Comparison of ENCODE assay signal across 8 cellular contexts in genomic region chrX:2499507-2499906, GRCh38. TPM values are rescaled to one million over a fixed set of nuclear protein-coding genes. Genes with fewer than 3 reads are reported as not detected.
DNase-seq lines count a peak whose midpoint lies in the region; ATAC-seq and TF ChIP-seq lines count a peak whose summit lies in the region.

No MANE protein-coding gene starts in this region.

- peak overlapping the region; percentile 79 to 91 (median 83) for H3K9ac ChIP-seq in skeletal muscle tissue (ENCODE audit: low read depth in 1 of 3, low read length in 3 of 3)

- peak overlapping the region; percentile 71 for H2AFZ ChIP-seq in hepatocyte

- peaks cover 2% of the 10 kb centered on the region; the same call in 1 of the 2 replicates for H3K36me3 ChIP-seq in H7 (replicated peaks; ENCODE audit: control insufficient read depth, insufficient read depth, low read length)
- no peaks in the 10 kb centered on the region for H3K36me3 ChIP-seq in hepatocyte (replicated peaks; ENCODE audit: insufficient read depth, low read depth)
- H3K36me3 ChIP-seq in skeletal muscle tissue (ENCODE audit: control insufficient read depth in 3 of 3, insufficient read depth in 3 of 3, low read length in 3 of 3) = no peaks in the 10 kb centered on the region

- peaks cover 17% of the 10 kb centered on the region for H3K36me3 Mint-ChIP-seq in activated CD4-positive, alpha-beta memory T cell treated with anti-CD3 and anti-CD28 coated beads, Interleukin-2, amount 10 ng/mL, durations not matched to agents 7 days and 5 days (ENCODE audit: low read depth)

- H3K79me2 ChIP-seq in hepatocyte = peaks cover 49% of the 10 kb centered on the region

- H3K27me3 ChIP-seq in H7 (ENCODE audit: control insufficient read depth, insufficient read depth, low read length) (no peaks in the 10 kb centered on the region), hepatocyte (no peaks in the 10 kb centered on the region), skeletal muscle tissue (ENCODE audit: control insufficient read depth in 3 of 3, insufficient read depth in 3 of 3, low read length in 3 of 3) (no peaks in the 10 kb centered on the region)

- no peaks in the 10 kb centered on the region for H3K9me3 Mint-ChIP-seq in activated CD4-positive, alpha-beta memory T cell treated with anti-CD3 and anti-CD28 coated beads, Interleukin-2, amount 10 ng/mL, durations not matched to agents 7 days and 5 days

- H3K4me3 Mint-ChIP-seq in activated CD4-positive, alpha-beta memory T cell treated with anti-CD3 and anti-CD28 coated beads, Interleukin-2, amount 10 ng/mL, durations not matched to agents 7 days and 5 days = peak overlapping the region; percentile 77

- peak overlapping the region; percentile 69 for H3K4me3 ChIP-seq in H7 (ENCODE audit: insufficient read depth, low read depth, low read length)
- peak overlapping the region; percentile 96 for H3K4me3 ChIP-seq in hepatocyte
- peak overlapping the region; percentile 71 to 79 (median 74) for H3K4me3 ChIP-seq in skeletal muscle tissue (ENCODE audit: low read length in 3 of 3)

- no peak for DNase-seq in H7
- DNase-seq in activated CD4-positive, alpha-beta memory T cell treated with anti-CD3 and anti-CD28 coated beads, Interleukin-2, amount 10 ng/mL, durations not matched to agents 7 days and 5 days = no peak
- no peak for DNase-seq in hepatocyte (ENCODE audit: low spot score)
- no peak for DNase-seq in NK-92 (lab: John Stamatoyannopoulos, UW; ENCODE audit: unreplicated experiment)
- DNase-seq in amniotic stem cell (lab: John Stamatoyannopoulos, UW) = no peak
- no peak for DNase-seq in effector CD4-positive, alpha-beta T cell

- CTCF ChIA-PET in activated CD4-positive, alpha-beta memory T cell treated with anti-CD3 and anti-CD28 coated beads, Interleukin-2, amount 10 ng/mL, durations not matched to agents 7 days and 5 days (lab: Charles Lee) = no interaction called here

- POLR2A ChIA-PET in activated CD4-positive, alpha-beta memory T cell treated with anti-CD3 and anti-CD28 coated beads, Interleukin-2, amount 10 ng/mL, durations not matched to agents 7 days and 5 days (lab: Charles Lee) = no interaction called here

- peaks cover 10% of the 10 kb centered on the region for H4K20me1 ChIP-seq in hepatocyte (ENCODE audit: insufficient read depth, poor library complexity, severe bottlenecking)

- H3K27ac Mint-ChIP-seq in activated CD4-positive, alpha-beta memory T cell treated with anti-CD3 and anti-CD28 coated beads, Interleukin-2, amount 10 ng/mL, durations not matched to agents 7 days and 5 days = peak overlapping the region; percentile 73

- H3K27ac ChIP-seq in hepatocyte (peak overlapping the region; percentile 98), skeletal muscle tissue (ENCODE audit: low read depth, low read length) (peak overlapping the region; percentile 83)

- TF ChIP-seq CTCF in hepatocyte (IDR thresholded peaks at IDR 0.05; ENCODE audit: poor library complexity) = no peak

- peak overlapping the region; percentile 93 for H3K4me2 ChIP-seq in hepatocyte

- WGBS in hepatocyte (ENCODE audit: low lambda C conversion rate, missing lambda C conversion rate) = 77% methylated on average over 8 of the region's 8 CpGs

- no peak for ATAC-seq in HG02763 (IDR thresholded peaks at IDR 0.05; ENCODE audit: unreplicated experiment)

- no peaks in the 10 kb centered on the region for H3K27me3 Mint-ChIP-seq in activated CD4-positive, alpha-beta memory T cell treated with anti-CD3 and anti-CD28 coated beads, Interleukin-2, amount 10 ng/mL, durations not matched to agents 7 days and 5 days

- no peaks in the 10 kb centered on the region for H3K9me2 ChIP-seq in hepatocyte (replicated peaks; ENCODE audit: insufficient read depth)

- H3K4me1 ChIP-seq in hepatocyte (ENCODE audit: insufficient read depth) (peaks cover 20% of the 10 kb centered on the region), skeletal muscle tissue (ENCODE audit: control insufficient read depth in 3 of 3, insufficient read depth in 3 of 3, low read length in 3 of 3) (peaks cover 10 to 20% (median 16%) of the 10 kb centered on the region in 3 donors)

- H3K9me3 ChIP-seq in hepatocyte (ENCODE audit: low read depth) = no peaks in the 10 kb centered on the region
- H3K9me3 ChIP-seq in skeletal muscle tissue (ENCODE audit: control insufficient read depth in 3 of 3, low read length in 3 of 3) = no peaks in the 10 kb centered on the region

- H3K4me1 Mint-ChIP-seq in activated CD4-positive, alpha-beta memory T cell treated with anti-CD3 and anti-CD28 coated beads, Interleukin-2, amount 10 ng/mL, durations not matched to agents 7 days and 5 days = peaks cover 24% of the 10 kb centered on the region

RNA-seq across cellular contexts. Expression of gene DHRSX, which starts 1.3 kb away (rescaled TPM):
- 25.5 and 29.6 TPM in 2 replicates for total RNA-seq in H7 (2014; rRNA removed; shearing (Covaris generic))
- 10 to 100 TPM; 21.1 to 23.7 TPM for total RNA-seq in activated CD4-positive, alpha-beta memory T cell treated with anti-CD3 and anti-CD28 coated beads, Interleukin-2, amount 10 ng/mL, durations not matched to agents 7 days and 5 days
- 37.2 and 42.7 TPM in 2 replicates for total RNA-seq in hepatocyte
- polyA plus RNA-seq in hepatocyte = 59.3 and 71.7 TPM in 2 replicates
- 9.9 TPM for total RNA-seq in skeletal muscle tissue

RNA-seq across cellular contexts. Expression of gene ZBED1, which starts 1.3 kb away (rescaled TPM):
- total RNA-seq in H7 (2014; rRNA removed; shearing (Covaris generic)) = 55.4 and 59.1 TPM in 2 replicates
- total RNA-seq in activated CD4-positive, alpha-beta memory T cell treated with anti-CD3 and anti-CD28 coated beads, Interleukin-2, amount 10 ng/mL, durations not matched to agents 7 days and 5 days = 10 to 100 TPM; 29.6 to 31.0 TPM
- 41.4 and 43.1 TPM in 2 replicates for total RNA-seq in hepatocyte
- 25.9 and 26.4 TPM in 2 replicates for polyA plus RNA-seq in hepatocyte
- total RNA-seq in skeletal muscle tissue = 25.6 TPM
